Comparison of ENCODE assay signal across 18 cellular contexts in genomic region chr3:135228131-135228530, GRCh38.
"Had no signal": no experiment of that assay in that cellular context is flagged by ENCODE, and none has a peak within 500 bp of the region (broad histone marks: within the 10 kb centered on the region; RNA-seq: fewer than 3 reads in every experiment).

No MANE protein-coding gene starts in this region.

- H3K4me2 ChIP-seq: hepatocyte had no signal

- H3K4me1 ChIP-seq: prostate gland, right lobe of liver had no signal

- FAIRE-seq: colon, endometrium, keratinocyte had no signal

- H3K79me2 ChIP-seq: hepatocyte had no signal

- ATAC-seq: activated CD8-positive, alpha-beta T cell treated with anti-CD3 and anti-CD28 coated beads for 36 hours; natural killer cell had no signal

- DNase-seq: activated CD4-positive, alpha-beta T cell treated with anti-CD3 and anti-CD28 coated beads for 4 hours; activated CD8-positive, alpha-beta T cell treated with anti-CD3 and anti-CD28 coated beads for 36 hours; activated effector memory CD4-positive, alpha-beta T cell treated with anti-CD3 and anti-CD28 coated beads, Interleukin-2, amount 50 U/mL, for 16 hours; activated T-cell treated with anti-CD3 and anti-CD28 coated beads, Interleukin-2, amount 50 U/mL, for 48 hours; mesenchymal stem cell; natural killer cell; nucleus accumbens; right lobe of liver; spleen; upper lobe of left lung had no signal

- H3K4me3 ChIP-seq: adrenal gland, cardiac muscle cell, hepatocyte, prostate gland, right lobe of liver, spleen, suprapubic skin, upper lobe of left lung had no signal

- H3K9me3 ChIP-seq: adrenal gland, prostate gland, right lobe of liver, suprapubic skin, upper lobe of left lung had no signal

- H3K27me3 ChIP-seq: adrenal gland, cardiac muscle cell, hepatocyte, right lobe of liver, spleen, suprapubic skin, upper lobe of left lung had no signal

- H3K36me3 ChIP-seq: adrenal gland, cardiac muscle cell, prostate gland, right lobe of liver, spleen, suprapubic skin, upper lobe of left lung had no signal

- H3K27ac ChIP-seq: cardiac muscle cell, hepatocyte, prostate gland, right lobe of liver, spleen, upper lobe of left lung had no signal

- H2AFZ ChIP-seq: hepatocyte had no signal
